8 cellular contexts compared by ENCODE assay signal in the genomic region with DNA sequence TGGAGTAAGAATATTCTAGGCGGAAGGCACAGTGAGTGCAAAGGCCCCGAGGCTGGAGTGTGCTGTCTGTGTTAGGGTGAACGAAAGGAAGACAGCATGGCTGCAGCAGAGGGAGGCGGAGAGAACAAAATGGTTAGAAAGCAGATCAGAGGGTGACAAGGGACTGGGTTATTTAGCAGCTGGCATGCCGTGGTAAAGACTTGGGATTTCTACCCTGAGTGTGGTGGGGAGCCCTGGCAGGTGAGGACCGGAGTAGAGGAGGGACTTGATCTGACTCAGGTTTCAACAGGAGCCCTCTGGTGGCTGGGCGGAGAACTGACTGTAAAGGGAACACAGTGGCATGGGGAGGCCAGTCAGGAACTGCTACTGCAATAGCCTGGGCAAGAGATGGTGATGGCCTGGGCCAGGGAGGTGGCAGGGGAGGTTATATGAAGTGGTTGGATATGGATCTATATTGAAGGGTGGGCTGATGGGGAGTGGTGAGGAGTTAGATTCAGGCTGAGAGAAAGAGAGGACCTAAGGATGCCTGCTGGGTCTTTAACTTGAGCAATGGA. TPM values are rescaled to one million over a fixed set of nuclear protein-coding genes. Genes with fewer than 3 reads are reported as not detected.
DNase-seq lines count a peak whose midpoint lies in the region; ATAC-seq and TF ChIP-seq lines count a peak whose summit lies in the region.

No MANE protein-coding gene starts in this region.

- no peak overlapping the region for H3K27ac ChIP-seq in upper lobe of right lung

- CTCF ChIA-PET in activated naive CD4-positive, alpha-beta T cell treated with anti-CD3 and anti-CD28 coated beads for 36 hours (lab: Charles Lee): interaction anchor here (0.5 to 19.0 kb wide), 20 partner anchors 7 to 568 kb away, joined by 3 to 704 read pairs (median 4); partner anchors contain the start of gene PIM1

- intact Hi-C loops in activated naive CD4-positive, alpha-beta T cell treated with anti-CD3 and anti-CD28 coated beads for 36 hours (cut with micrococcal nuclease): loop anchor here (1.0 to 2.0 kb wide), 3 partner anchors 35 to 157 kb away; no protein-coding TSS in a partner anchor
- intact Hi-C loops in upper lobe of right lung (cut with DNase I): loop anchor here (10.0 kb wide), 1 partner anchor 183 kb away; no protein-coding TSS in a partner anchor

- H3K9me3 Mint-ChIP-seq in activated naive CD4-positive, alpha-beta T cell treated with anti-CD3 and anti-CD28 coated beads for 36 hours: no peaks in the 10 kb centered on the region

- H3K27me3 Mint-ChIP-seq in activated naive CD4-positive, alpha-beta T cell treated with anti-CD3 and anti-CD28 coated beads for 36 hours (ENCODE audit: low read depth): no peaks in the 10 kb centered on the region

- ATAC-seq in GM19463 (IDR thresholded peaks at IDR 0.05; ENCODE audit: unreplicated experiment) (peak; percentile 76), SK-N-SH treated with all-trans-retinoic acid at 6 μM for 48 hours (peak; percentile 85), upper lobe of right lung (peak; percentile 92)

- no peaks in the 10 kb centered on the region for H3K36me3 Mint-ChIP-seq in activated naive CD4-positive, alpha-beta T cell treated with anti-CD3 and anti-CD28 coated beads for 36 hours (ENCODE audit: low read depth)

- H3K4me1 Mint-ChIP-seq in activated naive CD4-positive, alpha-beta T cell treated with anti-CD3 and anti-CD28 coated beads for 36 hours (ENCODE audit: low read depth): peaks cover 69% of the 10 kb centered on the region

- H3K9me3 ChIP-seq in upper lobe of right lung: no peaks in the 10 kb centered on the region

- peak overlapping the region; percentile 73 for H3K27ac Mint-ChIP-seq in activated naive CD4-positive, alpha-beta T cell treated with anti-CD3 and anti-CD28 coated beads for 36 hours

- H3K36me3 ChIP-seq in upper lobe of right lung: no peaks in the 10 kb centered on the region

- H3K4me3 ChIP-seq in AG09309 (ENCODE audit: control insufficient read depth, low read depth, low read length) (no peak overlapping the region), upper lobe of right lung (no peak overlapping the region)

- no peak overlapping the region for H3K4me3 Mint-ChIP-seq in activated naive CD4-positive, alpha-beta T cell treated with anti-CD3 and anti-CD28 coated beads for 36 hours

- peaks cover 18% of the 10 kb centered on the region for H3K4me1 ChIP-seq in upper lobe of right lung

- no peaks in the 10 kb centered on the region for H3K27me3 ChIP-seq in upper lobe of right lung

- DNase-seq in AG09309 (ENCODE audit: low read depth) (peak; percentile 24), NCI-H1092 treated with DMSO at 0.1 percent for 48 hours (lab: John Stamatoyannopoulos, UW) (peak; percentile 48), glomerular endothelial cell (ENCODE audit: extremely low read depth, low read depth, low spot score) (peak; percentile 41), pons (ENCODE audit: low spot score) (peak; percentile 76), upper lobe of right lung (peak; percentile 89)
- DNase-seq in activated naive CD4-positive, alpha-beta T cell treated with anti-CD3 and anti-CD28 coated beads for 36 hours: peak; percentile 98

- peak; percentile 86 for TF ChIP-seq CTCF in AG09309 (IDR thresholded peaks at IDR 0.05; ENCODE audit: control insufficient read depth, insufficient read depth, low read depth, low read length, missing control alignments)
- peak; percentile 81 for TF ChIP-seq CTCF in upper lobe of right lung (IDR thresholded peaks at IDR 0.05)

TF ChIP-seq in SK-N-SH treated with all-trans-retinoic acid at 6 μM for 48 hours, 23 proteins besides CTCF, POLR2A, EP300 and RAD21:
- no peak for TF ChIP-seq ZC3H10 (CRISPR knock-in tag; IDR thresholded peaks at IDR 0.05)
- no peak for TF ChIP-seq PPARA (CRISPR knock-in tag; IDR thresholded peaks at IDR 0.05; ENCODE audit: borderline replicate concordance)

RNA-seq across cellular contexts. Expression of gene PIM1, which starts 38.0 kb away (rescaled TPM):
- total RNA-seq in activated naive CD4-positive, alpha-beta T cell treated with anti-CD3 and anti-CD28 coated beads for 36 hours: 100 to 1,000 TPM; 226 to 227 TPM
- 3.6 and 10.6 TPM in 2 replicates for total RNA-seq in glomerular endothelial cell
- 55.3 TPM for total RNA-seq in upper lobe of right lung

RNA-seq across cellular contexts. Expression of gene TBC1D22B, which starts 49.6 kb away (rescaled TPM):
- total RNA-seq in activated naive CD4-positive, alpha-beta T cell treated with anti-CD3 and anti-CD28 coated beads for 36 hours: 10 to 100 TPM; 13.4 to 15.1 TPM
- total RNA-seq in glomerular endothelial cell (12.9 and 16.7 TPM in 2 replicates), upper lobe of right lung (12.4 TPM)

RNA-seq across cellular contexts. Expression of gene TMEM217, which starts 50.0 kb away (rescaled TPM):
- total RNA-seq in activated naive CD4-positive, alpha-beta T cell treated with anti-CD3 and anti-CD28 coated beads for 36 hours: under 1 TPM; 0.81 to 0.95 TPM
- total RNA-seq in glomerular endothelial cell: 13.8 and 15.7 TPM in 2 replicates
- total RNA-seq in upper lobe of right lung: 1.8 TPM

Comparison
In these comparisons a context has a peak if more than half of its experiments do, and no peak if none do; other contexts are left out.
1. DNase-seq: peak in every context shown above with its lines; median percentile 98 in activated naive CD4-positive, alpha-beta T cell treated with anti-CD3 and anti-CD28 coated beads for 36 hours; 89 in upper lobe of right lung; 76 in pons; 48 in NCI-H1092 treated with DMSO at 0.1 percent for 48 hours; 41 in glomerular endothelial cell; 24 in AG09309.